In genomic region chr11:61906522-61906909, GRCh38 we compare ENCODE assay signal across 1 cellular context.
TF ChIP-seq lines count a peak whose summit lies in the region.

No MANE protein-coding gene starts in this region.

TF ChIP-seq in K562, 482 proteins besides CTCF, POLR2A, EP300 and RAD21:
- TF ChIP-seq PRDM10 (IDR thresholded peaks at IDR 0.05; ENCODE audit: partially characterized antibody) (peak; percentile 91), KLF16 (IDR thresholded peaks at IDR 0.05) (no peak)
TF ChIP-seq in K562: peak in this region for 1.
